12 cellular contexts compared by ENCODE assay signal in the genomic region with DNA sequence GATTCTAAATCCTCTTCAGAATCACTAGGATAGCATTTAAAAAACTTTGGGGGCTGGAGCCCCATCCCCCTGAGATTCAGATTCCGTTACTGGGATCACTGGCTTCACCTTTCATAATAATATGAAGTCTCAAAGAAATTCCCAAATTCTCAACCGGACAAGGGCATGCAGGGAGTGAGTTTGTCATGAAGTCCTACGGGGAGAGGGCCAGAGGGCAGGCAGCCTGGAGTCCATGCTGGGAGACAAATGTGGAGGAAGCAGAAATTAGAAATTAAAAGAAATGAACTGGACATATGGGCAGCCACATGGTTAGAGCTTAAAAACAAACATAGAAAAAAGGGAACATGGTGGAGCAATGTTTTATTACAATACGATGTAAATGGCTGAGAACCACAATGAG.
DNase-seq lines count a peak whose midpoint lies in the region; ATAC-seq and TF ChIP-seq lines count a peak whose summit lies in the region.
"Had no signal": no experiment of that assay in that cellular context is flagged by ENCODE, and none has a peak within 500 bp of the region (broad histone marks: within the 10 kb centered on the region; RNA-seq: fewer than 3 reads in every experiment).

No MANE protein-coding gene starts in this region.

- H3K36me3 ChIP-seq in adrenal gland (replicated peaks in 1 of 2) (no peaks in the 10 kb centered on the region), mesodermal cell (ENCODE audit: control insufficient read depth, insufficient read depth, low read length) (no peaks in the 10 kb centered on the region), thyroid gland (no peaks in the 10 kb centered on the region), WERI-Rb-1 (no peaks in the 10 kb centered on the region)

- 0 out of 2 replicates have a peak, but pooled peaks cover under 1% of the 10 kb centered on the region for H3K36me3 Mint-ChIP-seq in HFFc6 (ENCODE audit: low read depth)
- H3K36me3 Mint-ChIP-seq: CD4-positive, alpha-beta memory T cell had no signal

- no peak overlapping the region; the same call in 1 of the 2 replicates for H3K4me3 Mint-ChIP-seq in HFFc6
- H3K4me3 Mint-ChIP-seq: CD4-positive, alpha-beta memory T cell had no signal

- peak overlapping the region; percentile 3; the same call in 1 of the 2 replicates for H3K27ac Mint-ChIP-seq in HFFc6
- H3K27ac Mint-ChIP-seq: CD4-positive, alpha-beta memory T cell had no signal

- WGBS in adrenal gland, 4 donors: 87 to 93% (median 89%) methylated on average over 4 of the region's 4 CpGs
- 88 to 94% methylated on average over 3 to 4 of the region's 4 CpGs for WGBS in mesodermal cell (ENCODE audit: insufficient coverage in 2 of 2), 2 experiments
- 86 to 94% methylated on average over 4 of the region's 4 CpGs for WGBS in thyroid gland, 2 donors

- H3K4me3 ChIP-seq in adrenal gland (no peak overlapping the region), mesodermal cell (ENCODE audit: extremely low read depth, insufficient read depth, low read length, poor library complexity, severe bottlenecking) (no peak overlapping the region), thyroid gland (replicated peaks in 1 of 3) (no peak overlapping the region), WERI-Rb-1 (ENCODE audit: low read depth, low read length) (no peak overlapping the region)

- DNase-seq in HFFc6 (no peak), adrenal gland (peak in 1 of 7 donors; percentile 6), thyroid gland (no peak), WERI-Rb-1 (no peak)
- no peak for DNase-seq in activated CD8-positive, alpha-beta memory T cell treated with anti-CD3 and anti-CD28 coated beads, Interleukin-2, amount 50 U/mL, for 4 hours
- DNase-seq: ACHN; CD4-positive, alpha-beta memory T cell; MM.1S; NCI-H1417 treated with DMSO at 0.1 percent for 48 hours; NCI-H2081 treated with DMSO at 0.1 percent for 48 hours had no signal

- H3K27ac ChIP-seq in adrenal gland: peak overlapping the region in 4 of 5 donors; percentile 44 to 84 (median 78)
- peak overlapping the region; percentile 23 for H3K27ac ChIP-seq in mesodermal cell (ENCODE audit: low read depth, low read length, severe bottlenecking)
- peak overlapping the region; percentile 76 to 87 (median 87) for H3K27ac ChIP-seq in thyroid gland
- no peak overlapping the region for H3K27ac ChIP-seq in WERI-Rb-1

- H3K9me3 Mint-ChIP-seq in HFFc6: no peaks in the 10 kb centered on the region

- TF ChIP-seq CTCF in HFFc6 (IDR thresholded peaks at IDR 0.05) (no peak), adrenal gland (IDR thresholded peaks at IDR 0.05) (no peak), thyroid gland (IDR thresholded peaks at IDR 0.05) (no peak), WERI-Rb-1 (IDR thresholded peaks at IDR 0.05; ENCODE audit: low read depth, low read length) (no peak)

- H3K4me1 Mint-ChIP-seq in HFFc6 (ENCODE audit: low read depth): peaks cover 43% of the 10 kb centered on the region

- peaks cover 8 to 19% of the 10 kb centered on the region in 2 donors for H3K4me1 ChIP-seq in adrenal gland (replicated peaks in 1 of 2)
- H3K4me1 ChIP-seq in mesodermal cell (ENCODE audit: control insufficient read depth, insufficient read depth, low read length, poor library complexity, severe bottlenecking): peaks cover 6% of the 10 kb centered on the region
- H3K4me1 ChIP-seq in thyroid gland: peaks cover 30 to 57% of the 10 kb centered on the region in 2 donors

- H3K27me3 ChIP-seq in adrenal gland: no peaks in the 10 kb centered on the region
- no peaks in the 10 kb centered on the region for H3K27me3 ChIP-seq in thyroid gland
- no peaks in the 10 kb centered on the region for H3K27me3 ChIP-seq in WERI-Rb-1 (ENCODE audit: insufficient read depth, low read depth, severe bottlenecking)

- ATAC-seq in GM21423 (IDR thresholded peaks at IDR 0.05; ENCODE audit: unreplicated experiment): no peak

- TF ChIP-seq POLR2A in adrenal gland (IDR thresholded peaks at IDR 0.05): no peak
- TF ChIP-seq POLR2A in thyroid gland (IDR thresholded peaks at IDR 0.05): no peak

- H3K9me3 ChIP-seq in adrenal gland (replicated peaks in 1 of 3) (no peaks in the 10 kb centered on the region), mesodermal cell (ENCODE audit: control insufficient read depth, low read length) (no peaks in the 10 kb centered on the region), thyroid gland (no peaks in the 10 kb centered on the region), WERI-Rb-1 (ENCODE audit: severe bottlenecking) (no peaks in the 10 kb centered on the region)

- intact Hi-C loops in adrenal gland (cut with DNase I) (no loop called here), thyroid gland (cut with DNase I) (no loop called here)

- peaks cover 5% of the 10 kb centered on the region for H3K27me3 Mint-ChIP-seq in HFFc6 (ENCODE audit: insufficient read depth)
